ENCODE assay signal across 21 cellular contexts in the genomic region with DNA sequence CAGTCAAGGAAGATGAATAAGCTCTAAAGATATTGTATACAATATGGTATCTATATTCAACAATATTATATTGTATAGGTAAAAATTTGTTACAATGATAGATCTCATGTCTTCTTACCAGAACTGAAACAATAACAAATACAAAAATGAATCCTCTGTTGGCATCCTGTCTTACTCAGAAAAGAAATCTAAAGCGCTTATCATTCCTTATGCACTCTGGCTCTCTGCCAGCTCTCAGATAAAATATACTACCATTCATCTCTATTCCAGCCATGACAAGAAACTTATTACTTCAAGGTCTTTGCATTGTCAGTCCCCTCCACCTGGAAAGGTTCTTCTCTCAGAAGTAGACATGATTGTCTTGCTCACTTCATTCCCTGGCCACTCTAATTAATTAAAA.
DNase-seq lines count a peak whose midpoint lies in the region; ATAC-seq and TF ChIP-seq lines count a peak whose summit lies in the region.
"Had no signal": no experiment of that assay in that cellular context is flagged by ENCODE, and none has a peak within 500 bp of the region (broad histone marks: within the 10 kb centered on the region; RNA-seq: fewer than 3 reads in every experiment).

No MANE protein-coding gene starts in this region.

- peaks cover 26% of the 10 kb centered on the region for H3K36me3 Mint-ChIP-seq in activated CD8-positive, alpha-beta T cell treated with anti-CD3 and anti-CD28 coated beads for 36 hours (ENCODE audit: low read depth)
- H3K36me3 Mint-ChIP-seq in activated CD8-positive, alpha-beta T cell treated with anti-CD3 and anti-CD28 coated beads, Interleukin-2, amount 10 ng/mL, durations not matched to agents 7 days and 5 days (ENCODE audit: low read depth), result peaks cover 68% of the 10 kb centered on the region
- H3K36me3 Mint-ChIP-seq in CD4-positive, alpha-beta T cell (ENCODE audit: low read depth), result peaks cover 40% of the 10 kb centered on the region
- H3K36me3 Mint-ChIP-seq in central memory CD8-positive, alpha-beta T cell (ENCODE audit: insufficient read depth), result peaks cover 4% of the 10 kb centered on the region
- H3K36me3 Mint-ChIP-seq: CD4-positive, CD25-positive, alpha-beta regulatory T cell had no signal

- CTCF ChIA-PET in activated CD8-positive, alpha-beta T cell treated with anti-CD3 and anti-CD28 coated beads for 36 hours (lab: Charles Lee), result interaction anchor here (1.3 kb wide), 1 partner anchor 93 kb away, joined by 4 read pairs; no protein-coding TSS in a partner anchor
- CTCF ChIA-PET in activated CD8-positive, alpha-beta T cell treated with anti-CD3 and anti-CD28 coated beads, Interleukin-2, amount 10 ng/mL, durations not matched to agents 7 days and 5 days (lab: Charles Lee), result no interaction called here
- CTCF ChIA-PET in CD4-positive, alpha-beta T cell (lab: Charles Lee), result no interaction called here

- H3K4me3 Mint-ChIP-seq in activated CD8-positive, alpha-beta T cell treated with anti-CD3 and anti-CD28 coated beads for 36 hours, result no peak overlapping the region
- H3K4me3 Mint-ChIP-seq in activated CD8-positive, alpha-beta T cell treated with anti-CD3 and anti-CD28 coated beads, Interleukin-2, amount 10 ng/mL, durations not matched to agents 7 days and 5 days, result no peak overlapping the region
- no peak overlapping the region for H3K4me3 Mint-ChIP-seq in CD4-positive, alpha-beta T cell
- no peak overlapping the region for H3K4me3 Mint-ChIP-seq in central memory CD8-positive, alpha-beta T cell
- H3K4me3 Mint-ChIP-seq: CD4-positive, CD25-positive, alpha-beta regulatory T cell had no signal

- DNase-seq in activated CD8-positive, alpha-beta T cell treated with anti-CD3 and anti-CD28 coated beads for 36 hours, result no peak
- no peak for DNase-seq in activated CD8-positive, alpha-beta T cell treated with anti-CD3 and anti-CD28 coated beads, Interleukin-2, amount 10 ng/mL, durations not matched to agents 7 days and 5 days
- no peak for DNase-seq in CD4-positive, alpha-beta T cell
- DNase-seq in NCI-H69 (lab: John Stamatoyannopoulos, UW), result peak; percentile 68
- DNase-seq in central memory CD8-positive, alpha-beta T cell (ENCODE audit: low spot score in 2 of 2), result no peak
- no peak for DNase-seq in stimulated activated CD4-positive, alpha-beta T cell treated with anti-CD3 and anti-CD28 coated beads, Interleukin-4, amount 100 ng/mL, for 1 hour
- DNase-seq: BE2C; CD4-positive, CD25-positive, alpha-beta regulatory T cell; GOT3; IMR-90; Karpas-422; MG63; NCI-H1092; NCI-H1436 treated with DMSO at 0.1 percent for 48 hours; NCI-H2029 treated with DMSO at 0.1 percent for 48 hours; NCI-H748 treated with DMSO at 0.1 percent for 48 hours; OCI-M1; Right ventricle myocardium superior had no signal

- peak; percentile 13 for ATAC-seq in activated CD8-positive, alpha-beta T cell treated with anti-CD3 and anti-CD28 coated beads for 36 hours
- no peak for ATAC-seq in activated CD8-positive, alpha-beta T cell treated with anti-CD3 and anti-CD28 coated beads, Interleukin-2, amount 10 ng/mL, durations not matched to agents 7 days and 5 days
- peak; percentile 43 for ATAC-seq in CD4-positive, alpha-beta T cell (ENCODE audit: poor library complexity)
- ATAC-seq in central memory CD8-positive, alpha-beta T cell (replicated peaks; ENCODE audit: extremely low read depth, poor library complexity, severe bottlenecking), result no peak
- ATAC-seq in GM21723 (IDR thresholded peaks at IDR 0.05; ENCODE audit: unreplicated experiment), result no peak
- ATAC-seq: HCT116 had no signal

- intact Hi-C loops in activated CD8-positive, alpha-beta T cell treated with anti-CD3 and anti-CD28 coated beads for 36 hours (cut with micrococcal nuclease), result no loop called here
- intact Hi-C loops in CD4-positive, alpha-beta T cell (cut with DNase I, micrococcal nuclease), result no loop called here

- no peak overlapping the region for H3K27ac ChIP-seq in CD4-positive, alpha-beta T cell (ENCODE audit: low read depth, low read length)
- H3K27ac ChIP-seq: HL-60 had no signal

- POLR2A ChIA-PET in activated CD8-positive, alpha-beta T cell treated with anti-CD3 and anti-CD28 coated beads for 36 hours (lab: Charles Lee), result no interaction called here
- POLR2A ChIA-PET in activated CD8-positive, alpha-beta T cell treated with anti-CD3 and anti-CD28 coated beads, Interleukin-2, amount 10 ng/mL, durations not matched to agents 7 days and 5 days (lab: Charles Lee), result no interaction called here
- POLR2A ChIA-PET in CD4-positive, alpha-beta T cell (lab: Charles Lee), result no interaction called here

- H3K27me3 ChIP-seq in CD4-positive, alpha-beta T cell (ENCODE audit: control insufficient read depth, insufficient read depth, low read length), result no peaks in the 10 kb centered on the region
- H3K27me3 ChIP-seq: BE2C, MG63 had no signal

- H3K27ac Mint-ChIP-seq in activated CD8-positive, alpha-beta T cell treated with anti-CD3 and anti-CD28 coated beads for 36 hours, result peak overlapping the region; percentile 55
- no peak overlapping the region for H3K27ac Mint-ChIP-seq in activated CD8-positive, alpha-beta T cell treated with anti-CD3 and anti-CD28 coated beads, Interleukin-2, amount 10 ng/mL, durations not matched to agents 7 days and 5 days
- H3K27ac Mint-ChIP-seq in CD4-positive, alpha-beta T cell, result peak overlapping the region; percentile 67
- H3K27ac Mint-ChIP-seq in central memory CD8-positive, alpha-beta T cell (ENCODE audit: low read depth), result peak overlapping the region; percentile 73
- H3K27ac Mint-ChIP-seq: CD4-positive, CD25-positive, alpha-beta regulatory T cell had no signal

- peaks cover 64% of the 10 kb centered on the region for H3K4me1 Mint-ChIP-seq in activated CD8-positive, alpha-beta T cell treated with anti-CD3 and anti-CD28 coated beads for 36 hours (ENCODE audit: low read depth)
- H3K4me1 Mint-ChIP-seq in activated CD8-positive, alpha-beta T cell treated with anti-CD3 and anti-CD28 coated beads, Interleukin-2, amount 10 ng/mL, durations not matched to agents 7 days and 5 days (ENCODE audit: low read depth), result peaks cover 35% of the 10 kb centered on the region
- peaks cover 74% of the 10 kb centered on the region for H3K4me1 Mint-ChIP-seq in CD4-positive, alpha-beta T cell (ENCODE audit: low read depth)
- peaks cover 66% of the 10 kb centered on the region for H3K4me1 Mint-ChIP-seq in central memory CD8-positive, alpha-beta T cell

- no peaks in the 10 kb centered on the region for H3K27me3 Mint-ChIP-seq in activated CD8-positive, alpha-beta T cell treated with anti-CD3 and anti-CD28 coated beads for 36 hours
- no peaks in the 10 kb centered on the region for H3K27me3 Mint-ChIP-seq in activated CD8-positive, alpha-beta T cell treated with anti-CD3 and anti-CD28 coated beads, Interleukin-2, amount 10 ng/mL, durations not matched to agents 7 days and 5 days (ENCODE audit: low read depth)
- H3K27me3 Mint-ChIP-seq in CD4-positive, alpha-beta T cell, result no peaks in the 10 kb centered on the region
- no peaks in the 10 kb centered on the region for H3K27me3 Mint-ChIP-seq in central memory CD8-positive, alpha-beta T cell
- H3K27me3 Mint-ChIP-seq: CD4-positive, CD25-positive, alpha-beta regulatory T cell had no signal

- no peaks in the 10 kb centered on the region for H3K9me3 ChIP-seq in CD4-positive, alpha-beta T cell (ENCODE audit: control insufficient read depth, low read length)
- H3K9me3 ChIP-seq: BE2C, MG63 had no signal

- H3K9me3 Mint-ChIP-seq in activated CD8-positive, alpha-beta T cell treated with anti-CD3 and anti-CD28 coated beads for 36 hours, result peaks cover 8% of the 10 kb centered on the region
- H3K9me3 Mint-ChIP-seq in activated CD8-positive, alpha-beta T cell treated with anti-CD3 and anti-CD28 coated beads, Interleukin-2, amount 10 ng/mL, durations not matched to agents 7 days and 5 days (ENCODE audit: insufficient read depth), result peaks cover 6% of the 10 kb centered on the region
- H3K9me3 Mint-ChIP-seq in CD4-positive, alpha-beta T cell, result no peaks in the 10 kb centered on the region
- no peaks in the 10 kb centered on the region for H3K9me3 Mint-ChIP-seq in central memory CD8-positive, alpha-beta T cell
- H3K9me3 Mint-ChIP-seq: CD4-positive, CD25-positive, alpha-beta regulatory T cell had no signal

- TF ChIP-seq CTCF in activated CD8-positive, alpha-beta T cell treated with anti-CD3 and anti-CD28 coated beads for 36 hours (IDR thresholded peaks at IDR 0.05), result no peak
- no peak for TF ChIP-seq CTCF in CD4-positive, alpha-beta T cell (IDR thresholded peaks at IDR 0.05)

Comparison
In these comparisons a context has a peak if more than half of its experiments do, and no peak if none do; other contexts are left out.
1. ATAC-seq: peak in activated CD8-positive, alpha-beta T cell treated with anti-CD3 and anti-CD28 coated beads for 36 hours (single experiment) and CD4-positive, alpha-beta T cell (single experiment); none in activated CD8-positive, alpha-beta T cell treated with anti-CD3 and anti-CD28 coated beads, Interleukin-2, amount 10 ng/mL, durations not matched to agents 7 days and 5 days (single experiment), central memory CD8-positive, alpha-beta T cell (single experiment) and GM21723 (single experiment).